Comparison of ENCODE assay signal across 30 cellular contexts in the genomic region with DNA sequence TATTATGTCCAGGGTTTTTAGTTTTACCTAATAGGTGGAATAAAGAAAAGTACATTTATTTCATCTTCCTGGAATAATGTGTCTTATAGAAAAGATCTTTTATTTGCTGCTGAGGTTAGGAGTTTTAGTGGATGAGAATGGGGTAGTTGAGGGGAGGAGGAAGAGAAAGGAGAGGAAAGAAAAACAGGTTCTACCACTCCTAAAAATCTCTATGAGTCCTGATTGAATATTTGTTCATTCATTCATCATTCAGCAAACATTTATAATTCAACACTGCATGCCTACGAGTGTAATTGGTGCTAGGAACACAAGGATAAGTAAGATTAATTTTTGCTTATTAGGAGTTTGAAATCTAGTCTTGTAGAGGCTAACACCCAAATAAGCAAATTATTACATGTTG. TPM values are rescaled to one million over a fixed set of nuclear protein-coding genes. Genes with fewer than 3 reads are reported as not detected.
"Had no signal": no experiment of that assay in that cellular context is flagged by ENCODE, and none has a peak within 500 bp of the region (broad histone marks: within the 10 kb centered on the region; RNA-seq: fewer than 3 reads in every experiment).

No MANE protein-coding gene starts in this region.

- ATAC-seq: effector memory CD8-positive, alpha-beta T cell; esophagus mucosa; gastrocnemius medialis; heart right ventricle; left cardiac atrium; left lung; left ventricle myocardium superior; lower lobe of right lung; naive thymus-derived CD4-positive, alpha-beta T cell; natural killer cell had no signal

- H3K27ac ChIP-seq: epithelial cell of prostate, esophagus squamous epithelium, gastrocnemius medialis, heart right ventricle, left lung, lower lobe of right lung had no signal

- H3K4me1 ChIP-seq: esophagus squamous epithelium, gastrocnemius medialis, heart right ventricle, left lung, lower lobe of right lung had no signal

- H3K9me3 ChIP-seq: esophagus squamous epithelium, gastrocnemius medialis, heart right ventricle, left lung, lower lobe of right lung had no signal

- H3K36me3 ChIP-seq: esophagus squamous epithelium, gastrocnemius medialis, heart right ventricle, left lung, lower lobe of right lung had no signal

- DNase-seq: cortex of kidney; effector CD8-positive, alpha-beta T cell; effector memory CD8-positive, alpha-beta T cell; endodermal cell; erythroblast; esophagus squamous epithelium; foreskin fibroblast; foreskin melanocyte; gastrocnemius medialis; glutamatergic neuron; head of caudate nucleus; heart right ventricle; hippocampal formation; left cardiac atrium; left lung; left ventricle myocardium superior; lower lobe of right lung; mesendoderm; midbrain; naive thymus-derived CD4-positive, alpha-beta T cell; natural killer cell had no signal

- H3K27me3 ChIP-seq: esophagus squamous epithelium, gastrocnemius medialis, heart right ventricle, left lung had no signal

- H3K4me3 ChIP-seq: esophagus squamous epithelium, gastrocnemius medialis, heart right ventricle, left lung, lower lobe of right lung had no signal

- FAIRE-seq: endometrium, islet of Langerhans, keratinocyte had no signal

RNA-seq across cellular contexts. Expression of a gene that starts 45.2 kb away (rescaled TPM):
- total RNA-seq: dermis microvascular lymphatic vessel endothelial cell, gastrocnemius medialis, heart right ventricle, kidney epithelial cell, left cardiac atrium, left ventricle myocardium superior, lower leg skin, lung microvascular endothelial cell had no signal
- polyA plus RNA-seq: keratinocyte; naive thymus-derived CD4-positive, alpha-beta T cell had no signal
